9 cellular contexts compared by ENCODE assay signal in the genomic region with DNA sequence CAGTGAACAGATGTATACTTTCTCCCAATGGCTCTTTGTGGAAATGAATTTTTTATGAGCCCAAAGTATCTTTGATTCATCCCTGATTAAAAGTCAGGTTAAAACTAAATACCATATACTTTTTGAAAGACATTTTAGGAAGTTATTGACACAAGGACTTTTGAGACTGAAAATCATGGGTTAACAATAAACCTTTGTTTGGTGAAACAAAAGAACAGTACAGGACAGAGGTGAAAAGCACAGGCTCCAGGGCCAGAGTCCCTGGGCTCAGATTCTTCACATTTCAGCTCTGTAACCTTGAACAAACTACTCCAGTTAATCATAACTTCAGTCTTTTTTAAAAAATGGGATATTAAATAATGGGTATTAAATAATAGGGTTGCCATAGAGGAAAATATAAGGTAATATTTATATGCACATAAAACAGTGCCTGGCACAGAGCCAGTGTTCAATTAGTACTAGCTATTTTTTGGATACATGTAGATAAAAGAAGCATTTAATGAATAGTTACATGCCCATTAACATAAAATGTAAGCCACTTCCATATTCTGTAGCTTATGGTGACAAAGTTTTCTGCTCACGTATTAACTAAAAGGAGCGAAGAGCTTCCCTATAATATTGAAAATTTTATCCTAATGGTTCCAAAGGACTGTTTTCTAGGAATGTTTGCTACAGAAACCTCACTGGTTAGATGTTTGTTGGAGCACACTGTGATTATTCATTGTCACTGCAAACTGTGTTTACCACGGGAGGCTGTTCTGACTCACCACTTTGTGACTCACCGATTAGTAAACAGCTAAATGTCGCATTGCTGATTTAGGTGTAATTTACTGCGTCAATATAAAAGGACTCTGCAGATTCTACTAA.
DNase-seq lines count a peak whose midpoint lies in the region; ATAC-seq and FAIRE-seq lines count a peak whose summit lies in the region.
"Had no signal": no experiment of that assay in that cellular context is flagged by ENCODE, and none has a peak within 500 bp of the region (broad histone marks: within the 10 kb centered on the region; RNA-seq: fewer than 3 reads in every experiment).

No MANE protein-coding gene starts in this region.

- FAIRE-seq in HTR-8/SVneo (lab: Jason Lieb, UNC): no peak

- no peaks in the 10 kb centered on the region for H3K4me1 Mint-ChIP-seq in activated naive CD4-positive, alpha-beta T cell treated with anti-CD3 and anti-CD28 coated beads for 36 hours (ENCODE audit: low read depth)
- no peaks in the 10 kb centered on the region for H3K4me1 Mint-ChIP-seq in stimulated activated naive CD8-positive, alpha-beta T cell treated with anti-CD3 and anti-CD28 coated beads, Interleukin-15, amount 100 ng/mL, for 72 hours
- H3K4me1 Mint-ChIP-seq: central memory CD8-positive, alpha-beta T cell had no signal

- H3K9me3 Mint-ChIP-seq in activated naive CD4-positive, alpha-beta T cell treated with anti-CD3 and anti-CD28 coated beads for 36 hours: no peaks in the 10 kb centered on the region
- no peaks in the 10 kb centered on the region for H3K9me3 Mint-ChIP-seq in stimulated activated naive CD8-positive, alpha-beta T cell treated with anti-CD3 and anti-CD28 coated beads, Interleukin-15, amount 100 ng/mL, for 72 hours
- H3K9me3 Mint-ChIP-seq: central memory CD8-positive, alpha-beta T cell had no signal

- no peaks in the 10 kb centered on the region for H3K27me3 Mint-ChIP-seq in activated naive CD4-positive, alpha-beta T cell treated with anti-CD3 and anti-CD28 coated beads for 36 hours (ENCODE audit: low read depth)
- no peaks in the 10 kb centered on the region for H3K27me3 Mint-ChIP-seq in stimulated activated naive CD8-positive, alpha-beta T cell treated with anti-CD3 and anti-CD28 coated beads, Interleukin-15, amount 100 ng/mL, for 72 hours
- H3K27me3 Mint-ChIP-seq: central memory CD8-positive, alpha-beta T cell had no signal

- CTCF ChIA-PET in activated naive CD4-positive, alpha-beta T cell treated with anti-CD3 and anti-CD28 coated beads for 36 hours (lab: Charles Lee): no interaction called here

- DNase-seq in Ammon's horn (ENCODE audit: low spot score): peak; percentile 78
- peak; percentile 30 for DNase-seq in HTR-8/SVneo (ENCODE audit: insufficient read length, low spot score)
- DNase-seq in amniotic epithelial cell (ENCODE audit: low read depth): peak; percentile 73
- peak; percentile 83 for DNase-seq in kidney tubule cell (ENCODE audit: low spot score)
- no peak for DNase-seq in activated naive CD4-positive, alpha-beta T cell treated with anti-CD3 and anti-CD28 coated beads for 36 hours
- DNase-seq in stimulated activated naive CD8-positive, alpha-beta T cell treated with anti-CD3 and anti-CD28 coated beads, Interleukin-15, amount 100 ng/mL, for 72 hours: no peak

- H3K36me3 Mint-ChIP-seq in activated naive CD4-positive, alpha-beta T cell treated with anti-CD3 and anti-CD28 coated beads for 36 hours (ENCODE audit: low read depth): no peaks in the 10 kb centered on the region

- intact Hi-C loops in activated naive CD4-positive, alpha-beta T cell treated with anti-CD3 and anti-CD28 coated beads for 36 hours (cut with micrococcal nuclease): no loop called here

- no peak overlapping the region for H3K27ac Mint-ChIP-seq in activated naive CD4-positive, alpha-beta T cell treated with anti-CD3 and anti-CD28 coated beads for 36 hours
- H3K27ac Mint-ChIP-seq in stimulated activated naive CD8-positive, alpha-beta T cell treated with anti-CD3 and anti-CD28 coated beads, Interleukin-15, amount 100 ng/mL, for 72 hours: peak overlapping the region in 1 of 2 donors; percentile 59

- no peak for ATAC-seq in GM21447 (IDR thresholded peaks at IDR 0.05; ENCODE audit: unreplicated experiment)
- ATAC-seq in stimulated activated naive CD8-positive, alpha-beta T cell treated with anti-CD3 and anti-CD28 coated beads, Interleukin-15, amount 100 ng/mL, for 72 hours: no peak
- ATAC-seq in HG03097 (IDR thresholded peaks at IDR 0.05; ENCODE audit: low FRiP score, unreplicated experiment): no peak

- H3K4me3 Mint-ChIP-seq in activated naive CD4-positive, alpha-beta T cell treated with anti-CD3 and anti-CD28 coated beads for 36 hours: no peak overlapping the region
- no peak overlapping the region for H3K4me3 Mint-ChIP-seq in stimulated activated naive CD8-positive, alpha-beta T cell treated with anti-CD3 and anti-CD28 coated beads, Interleukin-15, amount 100 ng/mL, for 72 hours
- H3K4me3 Mint-ChIP-seq: central memory CD8-positive, alpha-beta T cell had no signal

Comparison
In these comparisons a context has a peak if more than half of its experiments do, and no peak if none do; other contexts are left out.
1. DNase-seq: peak in Ammon's horn (single experiment), HTR-8/SVneo (single experiment), amniotic epithelial cell (single experiment) and kidney tubule cell (single experiment); none in activated naive CD4-positive, alpha-beta T cell treated with anti-CD3 and anti-CD28 coated beads for 36 hours (single experiment) and stimulated activated naive CD8-positive, alpha-beta T cell treated with anti-CD3 and anti-CD28 coated beads, Interleukin-15, amount 100 ng/mL, for 72 hours (0 of 2).